25 cellular contexts compared by ENCODE assay signal in genomic region chr1:53678046-53678445, GRCh38.
"Had no signal": no experiment of that assay in that cellular context is flagged by ENCODE, and none has a peak within 500 bp of the region (broad histone marks: within the 10 kb centered on the region; RNA-seq: fewer than 3 reads in every experiment).

No MANE protein-coding gene starts in this region.

- H3K4me3 ChIP-seq: stomach, suprapubic skin, testis, thoracic aorta, thyroid gland, tibial artery, tibial nerve, transverse colon, upper lobe of left lung, upper lobe of right lung, uterus had no signal

- DNase-seq: stimulated activated CD4-positive, alpha-beta T cell treated with anti-CD3 and anti-CD28 coated beads, Interleukin-2, amount 100 ng/mL, for 48 hours; stimulated activated CD4-positive, alpha-beta T cell treated with anti-CD3 and anti-CD28 coated beads, Interleukin-4, amount 100 ng/mL, for 1 hour; stimulated activated CD4-positive, alpha-beta T cell treated with anti-CD3 and anti-CD28 coated beads, Interleukin-4, amount 100 ng/mL, for 24 hours; stimulated activated CD4-positive, alpha-beta T cell treated with anti-CD3 and anti-CD28 coated beads, Interleukin-4, amount 100 ng/mL, for 4 hours; stimulated activated CD8-positive, alpha-beta memory T cell treated with anti-CD3 and anti-CD28 coated beads, Interleukin-4, amount 100 ng/mL, for 48 hours; stimulated activated naive B cell treated with anti-CD40 and anti-IgM and Interleukin-4, amounts not matched to agents 10 μg/mL and 1 μg/mL and 100 μg/mL, for 72 hours; stimulated activated naive CD4-positive, alpha-beta T cell; stimulated activated naive CD4-positive, alpha-beta T cell treated with Interleukin-2 at 50 U/mL for 16 hours; stimulated activated naive CD8-positive, alpha-beta T cell treated with anti-CD3 and anti-CD28 coated beads, Interleukin-15, amount 100 ng/mL, for 72 hours; stimulated activated naive CD8-positive, alpha-beta T cell treated with anti-CD3 and anti-CD28 coated beads, Interleukin-15, Interleukin-2, amounts not matched to agents 100 U/mL and 50 U/mL, for 24 hours; stomach; thyroid gland; tibial artery; transverse colon; trophoblast cell; upper lobe of left lung; upper lobe of right lung; uterus had no signal

- H3K4me1 ChIP-seq: testis, upper lobe of right lung, uterus had no signal

- H3K27me3 ChIP-seq: testis, thyroid gland, transverse colon, upper lobe of left lung, upper lobe of right lung, uterus had no signal

- ATAC-seq: stimulated activated effector memory CD8-positive, alpha-beta T cell treated with anti-CD3 and anti-CD28 coated beads, Interleukin-12 subunit alpha, Interleukin-12 subunit beta, amount 100 ng/mL, for 72 hours; stimulated activated memory B cell treated with anti-CD40 and anti-IgM and Interleukin-4, amounts not matched to agents 10 μg/mL and 1 μg/mL and 100 μg/mL, for 72 hours; stimulated activated naive B cell treated with anti-CD40 and anti-IgM and Interleukin-4, amounts not matched to agents 10 μg/mL and 1 μg/mL and 100 μg/mL, for 72 hours; stimulated activated naive CD8-positive, alpha-beta T cell treated with anti-CD3 and anti-CD28 coated beads, Interleukin-15, amount 100 ng/mL, for 72 hours; stimulated activated naive CD8-positive, alpha-beta T cell treated with anti-CD3 and anti-CD28 coated beads, Interleukin-15, Interleukin-2, amounts not matched to agents 100 U/mL and 50 U/mL, for 24 hours; upper lobe of right lung had no signal

- H3K27ac ChIP-seq: stomach, suprapubic skin, testis, thoracic aorta, thyroid gland, tibial artery, tibial nerve, transverse colon, upper lobe of left lung, upper lobe of right lung had no signal

- H3K9me3 ChIP-seq: stomach, suprapubic skin, testis, thoracic aorta, thyroid gland, tibial artery, tibial nerve, transverse colon, upper lobe of left lung, upper lobe of right lung, uterus had no signal

- H3K36me3 ChIP-seq: stomach, suprapubic skin, thoracic aorta, thyroid gland, tibial artery, tibial nerve, transverse colon, upper lobe of left lung, upper lobe of right lung, uterus had no signal

- FAIRE-seq: urothelium cell line had no signal
